18 cellular contexts compared by ENCODE assay signal in genomic region chr2:120540719-120541552, GRCh38.
DNase-seq lines count a peak whose midpoint lies in the region; ATAC-seq and TF ChIP-seq lines count a peak whose summit lies in the region.
"Had no signal": no experiment of that assay in that cellular context is flagged by ENCODE, and none has a peak within 500 bp of the region (broad histone marks: within the 10 kb centered on the region; RNA-seq: fewer than 3 reads in every experiment).

No MANE protein-coding gene starts in this region.

- no peaks in the 10 kb centered on the region for H3K36me3 ChIP-seq in A673 (ENCODE audit: insufficient read depth, low read length, poor library complexity, severe bottlenecking)
- no peaks in the 10 kb centered on the region for H3K36me3 ChIP-seq in IMR-90 (ENCODE audit: control insufficient read depth, insufficient read depth, low read length)
- H3K36me3 ChIP-seq in osteoblast (ENCODE audit: insufficient read depth, low read length), result no peaks in the 10 kb centered on the region
- H3K36me3 ChIP-seq in CD4-positive, alpha-beta memory T cell (ENCODE audit: insufficient read depth, low read length), result no peaks in the 10 kb centered on the region
- H3K36me3 ChIP-seq: BE2C, esophagus muscularis mucosa had no signal

- peak overlapping the region; percentile 19 to 70 for H4K8ac ChIP-seq in IMR-90 (ENCODE audit: low read depth in 2 of 2, low read length in 2 of 2)

- POLR2A ChIA-PET in A673 (lab: Charles Lee; ENCODE audit: low non-redundant PET), result no interaction called here
- POLR2A ChIA-PET in IMR-90 (lab: Charles Lee; ENCODE audit: unreplicated experiment), result no interaction called here
- POLR2A ChIA-PET in CD4-positive, alpha-beta memory T cell (lab: Charles Lee; ENCODE audit: partially characterized antibody), result no interaction called here

- H2BK15ac ChIP-seq in IMR-90 (ENCODE audit: low read depth, low read length), result peak overlapping the region; percentile 25; the same call in 2 of the 3 replicates

- H3K4me3 Mint-ChIP-seq in CD4-positive, alpha-beta memory T cell, result no peak overlapping the region
- H3K4me3 Mint-ChIP-seq: activated CD8-positive, alpha-beta T cell treated with anti-CD3 and anti-CD28 coated beads for 36 hours; IgD-negative memory B cell; naive B cell had no signal

- no peaks in the 10 kb centered on the region for H3K27me3 ChIP-seq in A673 (replicated peaks; ENCODE audit: insufficient read depth, low read depth, low read length, poor library complexity)
- peaks cover 2% of the 10 kb centered on the region; the same call in 1 of the 2 replicates for H3K27me3 ChIP-seq in IMR-90 (ENCODE audit: control insufficient read depth, insufficient read depth, low read length)
- no peaks in the 10 kb centered on the region for H3K27me3 ChIP-seq in osteoblast (ENCODE audit: insufficient read depth, low read length)
- H3K27me3 ChIP-seq in CD4-positive, alpha-beta memory T cell (ENCODE audit: insufficient read depth, low read length), result no peaks in the 10 kb centered on the region
- H3K27me3 ChIP-seq: BE2C, esophagus muscularis mucosa had no signal

- peak; percentile 7 for DNase-seq in A673 (ENCODE audit: low spot score)
- DNase-seq in IMR-90, result no peak
- DNase-seq in osteoblast (ENCODE audit: insufficient read length, low spot score, missing footprints), result peak; percentile 70
- no peak for DNase-seq in CD4-positive, alpha-beta memory T cell
- DNase-seq in NCI-H1105 treated with DMSO at 0.1 percent for 48 hours (lab: John Stamatoyannopoulos, UW), result no peak
- DNase-seq in cerebellar cortex (ENCODE audit: low spot score), result no peak
- DNase-seq: activated CD8-positive, alpha-beta T cell treated with anti-CD3 and anti-CD28 coated beads for 36 hours; hippocampal formation; left colon; naive B cell; NCI-H1048; retina; stimulated activated CD4-positive, alpha-beta T cell treated with anti-CD3 and anti-CD28 coated beads, Interleukin-4, amount 100 ng/mL, for 1 hour had no signal

- H4K5ac ChIP-seq in IMR-90 (ENCODE audit: low read depth, low read length), result peak overlapping the region; percentile 1

- peak overlapping the region; percentile 2 for H3K14ac ChIP-seq in IMR-90 (replicated peaks; ENCODE audit: low read depth, low read length)

- WGBS in IMR-90 (ENCODE audit: extremely low coverage in 2 of 2, insufficient read length in 1 of 2), 2 experiments, result 40% methylated on average over 4 of the region's 13 CpGs; no CpG with 5 or more reads in 1 of the 2 experiments

- ATAC-seq in IMR-90 (ENCODE audit: low read depth) (no peak), esophagus mucosa (peak; percentile 64)
- ATAC-seq in activated CD4-positive, CD25-positive, alpha-beta regulatory T cell treated with anti-CD3 and anti-CD28 coated beads, Interleukin-2, amount 50 U/mL, for 24 hours, result no peak
- ATAC-seq: activated CD8-positive, alpha-beta T cell treated with anti-CD3 and anti-CD28 coated beads for 36 hours; left colon had no signal

- peak overlapping the region; percentile 41; the same call in 1 of the 2 replicates for H3K56ac ChIP-seq in IMR-90 (ENCODE audit: extremely low read depth, insufficient read depth, low read length)

- no peaks in the 10 kb centered on the region for H3K4me1 Mint-ChIP-seq in CD4-positive, alpha-beta memory T cell
- H3K4me1 Mint-ChIP-seq: naive B cell had no signal

- no peak overlapping the region for H3K23ac ChIP-seq in IMR-90 (ENCODE audit: low read depth, low read length)

- H3K9me1 ChIP-seq in IMR-90 (ENCODE audit: insufficient read depth, low read length), result peaks cover 17% of the 10 kb centered on the region

- peak overlapping the region; percentile 84 for H4K91ac ChIP-seq in IMR-90 (ENCODE audit: insufficient read depth, low read depth, low read length)

- H2BK120ac ChIP-seq in IMR-90 (ENCODE audit: low read depth, low read length), result peak overlapping the region; percentile 67

- CTCF ChIA-PET in A673 (lab: Charles Lee) (no interaction called here), IMR-90 (lab: Yijun Ruan, JAX) (interaction anchor here (0.5 to 1.0 kb wide), 3 partner anchors 20 to 93 kb away, joined by 3 to 4 read pairs (median 3); no protein-coding TSS in a partner anchor)
- CTCF ChIA-PET in CD4-positive, alpha-beta memory T cell (lab: Charles Lee; ENCODE audit: partially characterized antibody), result no interaction called here

- TF ChIP-seq RAD21 in IMR-90 (IDR thresholded peaks at IDR 0.05; ENCODE audit: low read length), result no peak

- H3K4me3 ChIP-seq in A673 (ENCODE audit: low read depth, low read length, poor library complexity, severe bottlenecking), result no peak overlapping the region
- H3K4me3 ChIP-seq in IMR-90 (ENCODE audit: insufficient read depth, low read depth, low read length), result no peak overlapping the region
- no peak overlapping the region for H3K4me3 ChIP-seq in osteoblast (ENCODE audit: insufficient read depth, low read length)
- H3K4me3 ChIP-seq in CD4-positive, alpha-beta memory T cell (ENCODE audit: low read length in 2 of 2), result no peak overlapping the region
- H3K4me3 ChIP-seq: esophagus muscularis mucosa had no signal

- peaks cover 10% of the 10 kb centered on the region for H3K4me1 ChIP-seq in A673 (ENCODE audit: insufficient read depth, low read length, poor library complexity, severe bottlenecking)
- peaks cover 24% of the 10 kb centered on the region for H3K4me1 ChIP-seq in IMR-90 (ENCODE audit: control insufficient read depth, insufficient read depth, low read length)
- peaks cover 30% of the 10 kb centered on the region for H3K4me1 ChIP-seq in osteoblast (ENCODE audit: insufficient read depth, low read length)
- H3K4me1 ChIP-seq in CD4-positive, alpha-beta memory T cell (ENCODE audit: insufficient read depth, low read length), result no peaks in the 10 kb centered on the region
- H3K4me1 ChIP-seq: BE2C had no signal

- H3K36me3 Mint-ChIP-seq in CD4-positive, alpha-beta memory T cell, result no peaks in the 10 kb centered on the region
- H3K36me3 Mint-ChIP-seq: IgD-negative memory B cell, naive B cell had no signal

- TF ChIP-seq POLR2A in IMR-90 (IDR thresholded peaks at IDR 0.05; ENCODE audit: low read depth, low read length), result no peak

- H3K9me3 Mint-ChIP-seq in CD4-positive, alpha-beta memory T cell, result no peaks in the 10 kb centered on the region
- H3K9me3 Mint-ChIP-seq: activated CD8-positive, alpha-beta T cell treated with anti-CD3 and anti-CD28 coated beads for 36 hours; IgD-negative memory B cell had no signal

- H2AK5ac ChIP-seq in IMR-90 (ENCODE audit: low read depth, low read length), result peak overlapping the region; percentile 99

- peak overlapping the region; percentile 36 for H3K18ac ChIP-seq in IMR-90 (ENCODE audit: low read depth, low read length)

- BruUV-seq in A673 (replicated peaks; lab: Mats Ljungman, UMichigan) (no TSS peak), IMR-90 (replicated peaks; lab: Mats Ljungman, UMichigan) (no TSS peak)

- H2BK20ac ChIP-seq in IMR-90 (ENCODE audit: low read depth, low read length), result peak overlapping the region; percentile 45

- H2BK5ac ChIP-seq in IMR-90 (ENCODE audit: low read depth, low read length, poor library complexity, severe bottlenecking), result peak overlapping the region; percentile 39

- H2AK9ac ChIP-seq in IMR-90 (replicated peaks; ENCODE audit: low read depth, low read length, poor library complexity), result peak overlapping the region; percentile 48

- H3K79me1 ChIP-seq in IMR-90 (ENCODE audit: low read depth in 1 of 2, low read length in 2 of 2), result no peaks in the 10 kb centered on the region

- H2AFZ ChIP-seq in IMR-90 (replicated peaks; ENCODE audit: low read length, poor library complexity) (peak overlapping the region; percentile 86), osteoblast (ENCODE audit: low read length) (no peak overlapping the region)

- peaks cover 1 to 6% of the 10 kb centered on the region in 2 donors for H3K27me3 Mint-ChIP-seq in CD4-positive, alpha-beta memory T cell

- H4K20me1 ChIP-seq in IMR-90 (ENCODE audit: insufficient read depth, low read length) (no peaks in the 10 kb centered on the region), osteoblast (ENCODE audit: insufficient read depth, low read length) (no peaks in the 10 kb centered on the region)

- dilution Hi-C loops in IMR-90 (cut with HindIII; ENCODE audit: low sequenced_read_pairs, unreplicated experiment), result no loop called here

- no peak for TF ChIP-seq CTCF in A673 (conservative IDR thresholded peaks at IDR 0.05; ENCODE audit: low read depth, low read length)
- TF ChIP-seq CTCF in IMR-90 (conservative IDR thresholded peaks at IDR 0.05; ENCODE audit: low read depth, low read length), result no peak
- TF ChIP-seq CTCF in osteoblast (IDR thresholded peaks at IDR 0.05; ENCODE audit: extremely low read depth, low read depth, low read length), result no peak

- H3K9ac ChIP-seq in IMR-90 (ENCODE audit: low read depth, low read length), result peak overlapping the region; percentile 1

- no peak overlapping the region for H3K27ac Mint-ChIP-seq in CD4-positive, alpha-beta memory T cell
- H3K27ac Mint-ChIP-seq: activated CD8-positive, alpha-beta T cell treated with anti-CD3 and anti-CD28 coated beads for 36 hours; IgD-negative memory B cell; naive B cell had no signal

- in situ Hi-C loops in IMR-90 (cut with MboI; ENCODE audit: low sequenced_read_pairs), result no loop called here

- intact Hi-C loops in A673 (cut with micrococcal nuclease; ENCODE audit: unreplicated experiment), result no loop called here
- intact Hi-C loops in IMR-90 (cut with micrococcal nuclease), result no loop called here
- intact Hi-C loops in CD4-positive, alpha-beta memory T cell (cut with micrococcal nuclease), result no loop called here

- H3K27ac ChIP-seq in A673 (ENCODE audit: low read depth, low read length, poor library complexity, severe bottlenecking), result no peak overlapping the region
- peak overlapping the region; percentile 44 for H3K27ac ChIP-seq in IMR-90 (ENCODE audit: insufficient read depth, low read length)
- peak overlapping the region; percentile 61 for H3K27ac ChIP-seq in osteoblast (ENCODE audit: low read depth, low read length)
- no peak overlapping the region for H3K27ac ChIP-seq in CD4-positive, alpha-beta memory T cell (ENCODE audit: low read depth, low read length)

- H3K4ac ChIP-seq in IMR-90 (ENCODE audit: low read depth, low read length), result peak overlapping the region; percentile 57

- no peaks in the 10 kb centered on the region for H3K79me2 ChIP-seq in osteoblast (ENCODE audit: insufficient read depth, low read length)

- no peaks in the 10 kb centered on the region for H3K9me3 ChIP-seq in A673 (ENCODE audit: low read depth, low read length, poor library complexity, severe bottlenecking)
- H3K9me3 ChIP-seq in IMR-90 (ENCODE audit: control insufficient read depth, insufficient read depth, low read length), result 0 out of 2 replicates have a peak, but pooled peaks cover 2% of the 10 kb centered on the region
- no peaks in the 10 kb centered on the region for H3K9me3 ChIP-seq in osteoblast (ENCODE audit: low read depth, low read length)
- no peaks in the 10 kb centered on the region for H3K9me3 ChIP-seq in CD4-positive, alpha-beta memory T cell (ENCODE audit: control insufficient read depth in 1 of 2, low read length in 2 of 2)
- H3K9me3 ChIP-seq: BE2C, esophagus muscularis mucosa had no signal

- H3K4me2 ChIP-seq in IMR-90 (ENCODE audit: low read depth, low read length) (peak overlapping the region; percentile 1), osteoblast (ENCODE audit: insufficient read depth, low read length) (peak overlapping the region; percentile 58)

TF ChIP-seq in IMR-90, 13 proteins besides CTCF, POLR2A, EP300 and RAD21 (continues in another document):
- no peak for TF ChIP-seq SMC3 (IDR thresholded peaks at IDR 0.05; ENCODE audit: low read depth, low read length)

Comparison
In these comparisons a context has a peak if more than half of its experiments do, and no peak if none do; other contexts are left out.
1. DNase-seq: peak in A673 (single experiment) and osteoblast (single experiment); none in IMR-90 (single experiment), CD4-positive, alpha-beta memory T cell (0 of 5), NCI-H1105 treated with DMSO at 0.1 percent for 48 hours (single experiment) and cerebellar cortex (single experiment).
2. H3K27ac ChIP-seq: peak in IMR-90 (single experiment) and osteoblast (single experiment); none in A673 (single experiment) and CD4-positive, alpha-beta memory T cell (single experiment).